Comparison of ENCODE assay signal across 8 cellular contexts in genomic region chr14:93207468-93208308, GRCh38. TPM values are rescaled to one million over a fixed set of nuclear protein-coding genes. Genes with fewer than 3 reads are reported as not detected.
A peak's percentile ranks its signal among the peaks of the same experiment; 100 is the strongest.
DNase-seq lines count a peak whose midpoint lies in the region; ATAC-seq and TF ChIP-seq lines count a peak whose summit lies in the region.

No MANE protein-coding gene starts in this region.

- H3K4me1 Mint-ChIP-seq in activated B cell treated with CpG ODN at 0.5 μM for 24 hours, result peaks cover 64% of the 10 kb centered on the region

- peak overlapping the region; percentile 41 for H3K27ac Mint-ChIP-seq in activated B cell treated with CpG ODN at 0.5 μM for 24 hours

- no peaks in the 10 kb centered on the region for H3K9me3 ChIP-seq in fibroblast of lung (ENCODE audit: control insufficient read depth, insufficient read depth, low read depth, low read length)

- DNase-seq in AG04449 (ENCODE audit: low read depth, low spot score) (no peak), NCI-H1092 (lab: John Stamatoyannopoulos, UW) (peak; percentile 27), activated B cell treated with CpG ODN at 0.5 μM for 24 hours (no peak), fibroblast of lung (ENCODE audit: low read depth in 2 of 2) (peak; percentile 55 to 65), myocyte (ENCODE audit: low read depth) (peak; percentile 84), ecto neural progenitor cell (ENCODE audit: low spot score) (no peak)

- peak overlapping the region; percentile 77 for H3K27ac ChIP-seq in fibroblast of lung (ENCODE audit: insufficient read depth, low read length)

- H2AFZ ChIP-seq in fibroblast of lung (ENCODE audit: low read length), result peak overlapping the region; percentile 95

- intact Hi-C loops in activated B cell treated with CpG ODN at 0.5 μM for 24 hours (cut with micrococcal nuclease), result loop anchor here (1.0 to 10.0 kb wide), 8 partner anchors 22 to 767 kb away; partner anchors contain the start of genes ASB2, BTBD7, ITPK1 and LYSET

- H3K9me3 Mint-ChIP-seq in activated B cell treated with CpG ODN at 0.5 μM for 24 hours, result no peaks in the 10 kb centered on the region

- POLR2A ChIA-PET in AG04449 (lab: Yijun Ruan, JAX), result interaction anchor here (2.1 kb wide), 1 partner anchor 23 kb away, joined by 7 read pairs; the partner anchor contains the start of genes LYSET and MOAP1
- POLR2A ChIA-PET in activated B cell treated with CpG ODN at 0.5 μM for 24 hours (lab: Charles Lee), result interaction anchor here (1.1 to 4.5 kb wide), 5 partner anchors 17 to 329 kb away, joined by 3 to 38 read pairs (median 5); partner anchors contain the start of genes LYSET and MOAP1

- CTCF ChIA-PET in AG04449 (lab: Yijun Ruan, JAX), result interaction anchor here (0.6 to 3.7 kb wide), 26 partner anchors 9 to 413 kb away, joined by 3 to 27 read pairs (median 4); partner anchors contain the start of genes LYSET and MOAP1
- CTCF ChIA-PET in activated B cell treated with CpG ODN at 0.5 μM for 24 hours (lab: Charles Lee), result interaction anchor here (0.8 to 3.2 kb wide), 10 partner anchors 10 to 411 kb away, joined by 3 to 16 read pairs (median 4); partner anchors contain the start of genes LYSET and MOAP1

- H3K36me3 ChIP-seq in fibroblast of lung (ENCODE audit: control insufficient read depth, insufficient read depth, low read length), result no peaks in the 10 kb centered on the region

- no peaks in the 10 kb centered on the region for H3K27me3 Mint-ChIP-seq in activated B cell treated with CpG ODN at 0.5 μM for 24 hours

- H3K27me3 ChIP-seq in fibroblast of lung (ENCODE audit: control insufficient read depth, insufficient read depth, low read length), result no peaks in the 10 kb centered on the region

- peak overlapping the region; percentile 97 for H3K4me2 ChIP-seq in fibroblast of lung (ENCODE audit: extremely low read depth, insufficient read depth, low read length)

- peaks cover 33% of the 10 kb centered on the region for H3K79me2 ChIP-seq in fibroblast of lung (ENCODE audit: control insufficient read depth, insufficient read depth, low read length)

- peaks cover 18% of the 10 kb centered on the region for H3K36me3 Mint-ChIP-seq in activated B cell treated with CpG ODN at 0.5 μM for 24 hours (ENCODE audit: low read depth)

- peak overlapping the region; percentile 96 for H3K4me3 Mint-ChIP-seq in activated B cell treated with CpG ODN at 0.5 μM for 24 hours

- no peaks in the 10 kb centered on the region for H4K20me1 ChIP-seq in fibroblast of lung (ENCODE audit: control insufficient read depth, extremely low read depth, insufficient read depth, low read length)

- TF ChIP-seq CTCF in AG04449 (IDR thresholded peaks at IDR 0.05; ENCODE audit: insufficient read depth, low read length, missing control alignments) (peak; percentile 69), GM12873 (IDR thresholded peaks at IDR 0.05; ENCODE audit: insufficient read depth, low read depth, low read length, missing control alignments) (peak; percentile 44), activated B cell treated with CpG ODN at 0.5 μM for 24 hours (IDR thresholded peaks at IDR 0.05) (no peak), fibroblast of lung (conservative IDR thresholded peaks at IDR 0.05 in 1 of 2, IDR thresholded peaks at IDR 0.05 in 1 of 2; ENCODE audit: low read depth in 1 of 2, low read length in 2 of 2) (peak; percentile 27 to 34)

- H3K9ac ChIP-seq in fibroblast of lung (ENCODE audit: insufficient read depth, low read length), result peak overlapping the region; percentile 73

- ATAC-seq in HG02798 (IDR thresholded peaks at IDR 0.05; ENCODE audit: poor library complexity, unreplicated experiment) (peak; percentile 39), activated B cell treated with CpG ODN at 0.5 μM for 24 hours (ENCODE audit: low read depth) (peak; percentile 42)

- peaks cover 2% of the 10 kb centered on the region for H3K4me1 ChIP-seq in fibroblast of lung (ENCODE audit: control insufficient read depth, extremely low read depth, insufficient read depth, low read length)

- H3K4me3 ChIP-seq in AG04449 (ENCODE audit: low read depth, low read length) (peak overlapping the region; percentile 92), fibroblast of lung (replicated peaks in 1 of 4; ENCODE audit: control extremely low read depth in 1 of 4, insufficient read depth in 1 of 4, low read depth in 3 of 4, low read length in 4 of 4) (peak overlapping the region; percentile 49 to 91 (median 69))

RNA-seq across cellular contexts. Expression of gene UBR7, which starts 0.6 kb away (rescaled TPM):
- 19.3 and 19.5 TPM in 2 replicates for total RNA-seq in activated B cell treated with CpG ODN at 0.5 μM for 24 hours
- total RNA-seq in fibroblast of lung, result 27.7 and 34.0 TPM in 2 replicates
- 25.4 and 48.9 TPM in 2 replicates for polyA plus RNA-seq in fibroblast of lung
- 14.2 and 29.3 TPM in 2 replicates for polyA plus RNA-seq in fibroblast of lung (2012)
- 7.7 and 11.4 TPM in 2 replicates for polyA minus RNA-seq in fibroblast of lung (ENCODE audit: low replicate concordance)
- 22.8 and 24.4 TPM in 2 replicates for total RNA-seq in myocyte
- 13.9 TPM for polyA plus RNA-seq in myocyte (2012)

RNA-seq across cellular contexts. Expression of gene GON7, which starts 0.8 kb away (rescaled TPM):
- 11.3 and 11.4 TPM in 2 replicates for total RNA-seq in activated B cell treated with CpG ODN at 0.5 μM for 24 hours
- total RNA-seq in fibroblast of lung, result 11.3 and 17.2 TPM in 2 replicates
- polyA plus RNA-seq in fibroblast of lung, result 13.1 and 14.4 TPM in 2 replicates
- polyA plus RNA-seq in fibroblast of lung (2012), result 11.5 and 13.1 TPM in 2 replicates
- 0.82 TPM in 1 of 2 replicates, not detected in the other for polyA minus RNA-seq in fibroblast of lung (ENCODE audit: low replicate concordance)
- total RNA-seq in myocyte, result 8.6 and 14.4 TPM in 2 replicates
- 7.3 TPM for polyA plus RNA-seq in myocyte (2012)

RNA-seq across cellular contexts. Expression of gene LYSET, which starts 22.6 kb away (rescaled TPM):
- total RNA-seq in activated B cell treated with CpG ODN at 0.5 μM for 24 hours (17.6 and 19.3 TPM in 2 replicates), fibroblast of lung (8.5 and 11.6 TPM in 2 replicates), myocyte (10.8 and 12.2 TPM in 2 replicates)
- 11.6 and 11.9 TPM in 2 replicates for polyA plus RNA-seq in fibroblast of lung
- 13.8 and 15.0 TPM in 2 replicates for polyA plus RNA-seq in fibroblast of lung (2012)
- 0.35 and 6.4 TPM in 2 replicates for polyA minus RNA-seq in fibroblast of lung (ENCODE audit: low replicate concordance)
- 15.4 TPM for polyA plus RNA-seq in myocyte (2012)

RNA-seq across cellular contexts. Expression of gene MOAP1, which starts 23.0 kb away (rescaled TPM):
- total RNA-seq in activated B cell treated with CpG ODN at 0.5 μM for 24 hours (21.3 and 24.4 TPM in 2 replicates), fibroblast of lung (16.9 and 21.3 TPM in 2 replicates), myocyte (45.4 and 58.7 TPM in 2 replicates)
- polyA plus RNA-seq in fibroblast of lung, result 12.4 and 18.5 TPM in 2 replicates
- polyA plus RNA-seq in fibroblast of lung (2012), result 8.1 and 10.9 TPM in 2 replicates
- polyA minus RNA-seq in fibroblast of lung (ENCODE audit: low replicate concordance), result 5.1 and 6.7 TPM in 2 replicates
- polyA plus RNA-seq in myocyte (2012), result 38.9 TPM

Comparison
In these comparisons a context has a peak if more than half of its experiments do, and no peak if none do; other contexts are left out.
1. DNase-seq: peak in NCI-H1092 (single experiment), fibroblast of lung (2 of 2) and myocyte (single experiment); none in AG04449 (single experiment), activated B cell treated with CpG ODN at 0.5 μM for 24 hours (single experiment) and ecto neural progenitor cell (single experiment).